ENCODE assay signal across 1 cellular context in genomic region chr17:45867702-45868101, GRCh38.
TF ChIP-seq lines count a peak whose summit lies in the region.

No MANE protein-coding gene starts in this region.

TF ChIP-seq in K562, 482 proteins besides CTCF, POLR2A, EP300 and RAD21 (continues in another document):
- TF ChIP-seq USF1 (CRISPR knock-in tag; IDR thresholded peaks at IDR 0.05) = peak; percentile 78
- TF ChIP-seq IRF2 (CRISPR knock-in tag; IDR thresholded peaks at IDR 0.05) = no peak
- no peak for TF ChIP-seq EZH2 (IDR thresholded peaks at IDR 0.05; ENCODE audit: borderline replicate concordance, low read depth, low read length)
- TF ChIP-seq ELF1 (tag; IDR thresholded peaks at IDR 0.05) = no peak
- TF ChIP-seq BRF1 (IDR thresholded peaks at IDR 0.05; ENCODE audit: borderline replicate concordance, extremely low read depth, insufficient read length) = no peak
- TF ChIP-seq HNRNPK (IDR thresholded peaks at IDR 0.05; ENCODE audit: low read depth, low read length, poor library complexity, severe bottlenecking) = no peak
- TF ChIP-seq ZNF146 (CRISPR knock-in tag; IDR thresholded peaks at IDR 0.05; ENCODE audit: unreplicated experiment) = no peak
- no peak for TF ChIP-seq ZNF551 (CRISPR knock-in tag; IDR thresholded peaks at IDR 0.05)
- TF ChIP-seq ZBTB40 (IDR thresholded peaks at IDR 0.05) = no peak
- no peak for TF ChIP-seq ZBTB40 (CRISPR knock-in tag; IDR thresholded peaks at IDR 0.05)
- TF ChIP-seq MXD1 (CRISPR knock-in tag; IDR thresholded peaks at IDR 0.05; ENCODE audit: borderline replicate concordance, poor library complexity, severe bottlenecking) = no peak
- TF ChIP-seq ZNF639 (CRISPR knock-in tag; conservative IDR thresholded peaks at IDR 0.05 in 1 of 2, IDR thresholded peaks at IDR 0.05 in 1 of 2) = no peak
- TF ChIP-seq ZNF79 (CRISPR knock-in tag; IDR thresholded peaks at IDR 0.05; ENCODE audit: low read depth) = no peak
- TF ChIP-seq ELF2 (CRISPR knock-in tag; IDR thresholded peaks at IDR 0.05) = no peak
- no peak for TF ChIP-seq SNRNP70 (optimal IDR thresholded peaks at IDR 0.05; ENCODE audit: low read depth, low read length)
- no peak for TF ChIP-seq ZNF121 (CRISPR knock-in tag; conservative IDR thresholded peaks at IDR 0.05)
- TF ChIP-seq RFX7 (CRISPR knock-in tag; IDR thresholded peaks at IDR 0.05) = no peak
- TF ChIP-seq FOXA1 (IDR thresholded peaks at IDR 0.05; ENCODE audit: borderline replicate concordance) = no peak
- no peak for TF ChIP-seq YBX1 (IDR thresholded peaks at IDR 0.05)
- TF ChIP-seq EWSR1 (IDR thresholded peaks at IDR 0.05; ENCODE audit: borderline replicate concordance, low read depth, partially characterized antibody) = no peak
- no peak for TF ChIP-seq NR3C1 (CRISPR knock-in tag; IDR thresholded peaks at IDR 0.05)
- TF ChIP-seq ZNF740 (CRISPR knock-in tag; IDR thresholded peaks at IDR 0.05) = no peak
- TF ChIP-seq ZNF740 (tag; IDR thresholded peaks at IDR 0.05) = 0 out of 4 replicates have a peak, but pooled peaks of 1 of the 2 experiments have one; percentile 66
- no peak for TF ChIP-seq ZNF699 (CRISPR knock-in tag; IDR thresholded peaks at IDR 0.05; ENCODE audit: insufficient replicate concordance)
- 0 out of 2 replicates have a peak, but pooled peaks have one; percentile 50 for TF ChIP-seq ZNF644 (tag; IDR thresholded peaks at IDR 0.05; ENCODE audit: low read depth)
- peak; percentile 64; the same call in 1 of the 2 replicates for TF ChIP-seq PTRF (tag; IDR thresholded peaks at IDR 0.05)
- TF ChIP-seq KLF10 (CRISPR knock-in tag; IDR thresholded peaks at IDR 0.05) = no peak
- TF ChIP-seq RREB1 (CRISPR knock-in tag; IDR thresholded peaks at IDR 0.05) = no peak
- no peak for TF ChIP-seq REST (CRISPR knock-in tag; IDR thresholded peaks at IDR 0.05; ENCODE audit: low read depth)
- TF ChIP-seq ZNF764 (CRISPR knock-in tag; IDR thresholded peaks at IDR 0.05; ENCODE audit: low read depth) = no peak
- no peak for TF ChIP-seq ZNF511 (CRISPR knock-in tag; IDR thresholded peaks at IDR 0.05)
- TF ChIP-seq SREBF1 (IDR thresholded peaks at IDR 0.05; ENCODE audit: borderline replicate concordance, low read depth, low read length) = no peak
- TF ChIP-seq MTF1 (CRISPR knock-in tag; IDR thresholded peaks at IDR 0.05; ENCODE audit: borderline replicate concordance) = no peak
- peak; percentile 80 for TF ChIP-seq RAD51 (IDR thresholded peaks at IDR 0.05; ENCODE audit: borderline replicate concordance, low read depth)
- TF ChIP-seq CCAR2 (IDR thresholded peaks at IDR 0.05; ENCODE audit: low read depth, low read length) = no peak
- no peak for TF ChIP-seq CSDE1 (IDR thresholded peaks at IDR 0.05)
- no peak for TF ChIP-seq BACH1 (tag; IDR thresholded peaks at IDR 0.05)
- TF ChIP-seq ZNF311 (CRISPR knock-in tag; IDR thresholded peaks at IDR 0.05) = peak; percentile 81; the same call in 1 of the 2 replicates
- TF ChIP-seq DIDO1 (tag; IDR thresholded peaks at IDR 0.05; ENCODE audit: low read depth) = no peak
- TF ChIP-seq ZBTB17 (CRISPR knock-in tag; IDR thresholded peaks at IDR 0.05) = no peak
- no peak for TF ChIP-seq NFE2L1 (tag; IDR thresholded peaks at IDR 0.05; ENCODE audit: borderline replicate concordance, low read depth)
- no peak for TF ChIP-seq SOX6 (IDR thresholded peaks at IDR 0.05)
